In genomic region chr5:167866797-167867196, GRCh38 we compare ENCODE assay signal across 25 cellular contexts.
"Had no signal": no experiment of that assay in that cellular context is flagged by ENCODE, and none has a peak within 500 bp of the region (broad histone marks: within the 10 kb centered on the region; RNA-seq: fewer than 3 reads in every experiment).

No MANE protein-coding gene starts in this region.

- H3K4me1 Mint-ChIP-seq: naive B cell had no signal

- H3K9me3 Mint-ChIP-seq: dendritic cell treated with granulocyte-macrophage colony-stimulating factor and Interleukin-4, amounts not matched to agents 40 ng/mL and 50 ng/mL, for 4 days; endodermal cell; mesothelial cell of epicardium had no signal

- H3K9me3 ChIP-seq: colonic mucosa, esophagus squamous epithelium, gastrocnemius medialis, heart right ventricle, lower lobe of right lung, mucosa of descending colon had no signal

- H3K27me3 Mint-ChIP-seq: dendritic cell treated with granulocyte-macrophage colony-stimulating factor and Interleukin-4, amounts not matched to agents 40 ng/mL and 50 ng/mL, for 4 days; effector memory CD8-positive, alpha-beta T cell; naive B cell had no signal

- H3K27ac Mint-ChIP-seq: dendritic cell treated with granulocyte-macrophage colony-stimulating factor and Interleukin-4, amounts not matched to agents 40 ng/mL and 50 ng/mL, for 4 days; effector memory CD8-positive, alpha-beta T cell; endodermal cell; mesothelial cell of epicardium; naive B cell had no signal

- H3K4me3 ChIP-seq: colonic mucosa, esophagus squamous epithelium, gastrocnemius medialis, heart right ventricle, left lung, lower lobe of right lung, mucosa of descending colon had no signal

- H3K36me3 ChIP-seq: colonic mucosa, esophagus squamous epithelium, gastrocnemius medialis, heart right ventricle, left lung, lower lobe of right lung had no signal

- H3K27me3 ChIP-seq: colonic mucosa, esophagus squamous epithelium, gastrocnemius medialis, heart right ventricle, left lung had no signal

- H3K4me1 ChIP-seq: colonic mucosa, esophagus squamous epithelium, gastrocnemius medialis, left lung, lower lobe of right lung had no signal

- DNase-seq: colonic mucosa; cortex of kidney; effector CD8-positive, alpha-beta T cell; effector memory CD8-positive, alpha-beta T cell; endodermal cell; erythroblast; esophagus squamous epithelium; foreskin fibroblast; foreskin melanocyte; gastrocnemius medialis; glutamatergic neuron; head of caudate nucleus; heart right ventricle; hippocampal formation; left cardiac atrium; left lung; left ventricle myocardium superior; lower lobe of right lung; mesenchymal stem cell; mucosa of descending colon; naive B cell had no signal

- H3K27ac ChIP-seq: colonic mucosa, epithelial cell of prostate, esophagus squamous epithelium, gastrocnemius medialis, heart right ventricle, left lung, lower lobe of right lung had no signal

- ATAC-seq: effector memory CD8-positive, alpha-beta T cell; esophagus mucosa; gastrocnemius medialis; heart right ventricle; left cardiac atrium; left lung; left ventricle myocardium superior; lower lobe of right lung; mucosa of descending colon had no signal

- H3K4me3 Mint-ChIP-seq: dendritic cell treated with granulocyte-macrophage colony-stimulating factor and Interleukin-4, amounts not matched to agents 40 ng/mL and 50 ng/mL, for 4 days; effector memory CD8-positive, alpha-beta T cell; endodermal cell; mesothelial cell of epicardium; naive B cell had no signal

- H3K36me3 Mint-ChIP-seq: mesothelial cell of epicardium, naive B cell had no signal
